16 cellular contexts compared by ENCODE assay signal in the genomic region with DNA sequence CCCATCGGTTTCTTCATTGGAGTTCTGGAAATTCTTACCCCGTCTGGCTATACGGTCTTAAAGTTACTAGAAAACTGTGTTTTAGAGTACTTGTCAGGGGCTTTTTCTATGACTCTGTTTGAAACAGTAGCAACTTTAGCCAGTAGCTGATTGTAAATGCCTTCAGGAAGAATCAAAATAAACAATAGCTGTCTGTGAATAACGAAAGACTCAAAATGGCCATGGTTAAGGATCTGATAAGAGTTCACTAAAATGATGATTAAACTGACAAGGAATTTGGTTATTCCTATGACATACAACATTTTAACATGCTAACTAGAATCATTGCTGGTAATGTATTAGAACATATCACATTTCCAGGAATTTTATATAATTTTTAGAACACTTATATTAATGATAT.
A peak's percentile ranks its signal among the peaks of the same experiment; 100 is the strongest.
DNase-seq lines count a peak whose midpoint lies in the region; ATAC-seq and TF ChIP-seq lines count a peak whose summit lies in the region.
"Had no signal": no experiment of that assay in that cellular context is flagged by ENCODE, and none has a peak within 500 bp of the region (broad histone marks: within the 10 kb centered on the region; RNA-seq: fewer than 3 reads in every experiment).

No MANE protein-coding gene starts in this region.

- H3K9me3 ChIP-seq in esophagus squamous epithelium, result peaks cover 0 to 4% (median 0%) of the 10 kb centered on the region in 3 donors
- H3K9me3 ChIP-seq: A549 had no signal

- H3K9me3 Mint-ChIP-seq in activated naive CD4-positive, alpha-beta T cell treated with anti-CD3 and anti-CD28 coated beads, Interleukin-2, amount 50 U/mL, for 72 hours, result peaks cover 6 to 17% of the 10 kb centered on the region in 2 donors

- TF ChIP-seq CTCF in fibroblast of villous mesenchyme (IDR thresholded peaks at IDR 0.05; ENCODE audit: insufficient read depth, low read depth, low read length), result no peak
- no peak for TF ChIP-seq CTCF in esophagus squamous epithelium (IDR thresholded peaks at IDR 0.05)

- no peaks in the 10 kb centered on the region for H3K36me3 ChIP-seq in esophagus squamous epithelium

- H3K4me3 ChIP-seq in fibroblast of villous mesenchyme (ENCODE audit: low read depth, low read length) (no peak overlapping the region), esophagus squamous epithelium (no peak overlapping the region)
- H3K4me3 ChIP-seq: A549, GM23338 had no signal

- ATAC-seq in activated naive CD4-positive, alpha-beta T cell treated with anti-CD3 and anti-CD28 coated beads, Interleukin-2, amount 50 U/mL, for 72 hours, result no peak
- ATAC-seq: A549, GM23338 had no signal

- H3K27ac Mint-ChIP-seq in activated naive CD4-positive, alpha-beta T cell treated with anti-CD3 and anti-CD28 coated beads, Interleukin-2, amount 50 U/mL, for 72 hours, result no peak overlapping the region
- H3K27ac Mint-ChIP-seq: CD4-positive, alpha-beta memory T cell; GM23338 had no signal

- no peak overlapping the region for H3K27ac ChIP-seq in esophagus squamous epithelium
- H3K27ac ChIP-seq: A549, C4-2B, KMS-11 had no signal

- WGBS in esophagus squamous epithelium, 2 donors, result 86 to 92% methylated on average over 4 of the region's 4 CpGs

- no peaks in the 10 kb centered on the region for H3K4me1 ChIP-seq in esophagus squamous epithelium
- H3K4me1 ChIP-seq: A549 had no signal

- TF ChIP-seq POLR2A in esophagus squamous epithelium (IDR thresholded peaks at IDR 0.05), result no peak

- H3K27me3 ChIP-seq in esophagus squamous epithelium, result no peaks in the 10 kb centered on the region

- intact Hi-C loops in esophagus squamous epithelium (cut with DNase I), result no loop called here

- DNase-seq in ELR (ENCODE audit: low read depth), result peak; percentile 38
- peak; percentile 64 for DNase-seq in M059J (ENCODE audit: low read depth)
- peak; percentile 24 for DNase-seq in fibroblast of villous mesenchyme (ENCODE audit: low read depth)
- no peak for DNase-seq in activated naive CD4-positive, alpha-beta T cell treated with anti-CD3 and anti-CD28 coated beads, Interleukin-2, amount 50 U/mL, for 72 hours (ENCODE audit: low spot score in 2 of 2)
- DNase-seq in esophagus squamous epithelium (lab: John Stamatoyannopoulos, UW), result no peak
- DNase-seq in NCI-H1694 (lab: John Stamatoyannopoulos, UW), result no peak
- no peak for DNase-seq in foreskin melanocyte
- DNase-seq: AML-193; CD4-positive, alpha-beta memory T cell; DMS153; DMS79; HCEC 1CT had no signal

- H3K36me3 Mint-ChIP-seq in activated naive CD4-positive, alpha-beta T cell treated with anti-CD3 and anti-CD28 coated beads, Interleukin-2, amount 50 U/mL, for 72 hours, result peaks cover 0 to 5% of the 10 kb centered on the region in 2 donors
- H3K36me3 Mint-ChIP-seq: CD4-positive, alpha-beta memory T cell had no signal

Comparison
In these comparisons a context has a peak if more than half of its experiments do, and no peak if none do; other contexts are left out.
1. DNase-seq: peak in ELR (single experiment), M059J (single experiment) and fibroblast of villous mesenchyme (single experiment); none in activated naive CD4-positive, alpha-beta T cell treated with anti-CD3 and anti-CD28 coated beads, Interleukin-2, amount 50 U/mL, for 72 hours (0 of 2), esophagus squamous epithelium (single experiment), NCI-H1694 (single experiment) and foreskin melanocyte (single experiment).